In genomic region chr20:7773511-7773910, GRCh38 we compare ENCODE assay signal across 27 cellular contexts.
DNase-seq lines count a peak whose midpoint lies in the region; ATAC-seq, FAIRE-seq and TF ChIP-seq lines count a peak whose summit lies in the region.
"Had no signal": no experiment of that assay in that cellular context is flagged by ENCODE, and none has a peak within 500 bp of the region (broad histone marks: within the 10 kb centered on the region; RNA-seq: fewer than 3 reads in every experiment).

No MANE protein-coding gene starts in this region.

- no peak overlapping the region for H3K23ac ChIP-seq in mesenchymal stem cell (ENCODE audit: low read length in 2 of 2)

- H4K8ac ChIP-seq in mesenchymal stem cell (ENCODE audit: low read length): no peak overlapping the region

- no peak overlapping the region for H3K14ac ChIP-seq in mesenchymal stem cell (ENCODE audit: low read length in 2 of 2)

- H2AK5ac ChIP-seq in mesenchymal stem cell (ENCODE audit: low read length, severe bottlenecking): no peak overlapping the region

- TF ChIP-seq EP300 in HepG2 (IDR thresholded peaks at IDR 0.05; ENCODE audit: low read depth in 2 of 2, low read length in 2 of 2): no peak
- TF ChIP-seq EP300 in HepG2 (CRISPR knock-in tag; IDR thresholded peaks at IDR 0.05; ENCODE audit: borderline replicate concordance): no peak

- H3K9ac ChIP-seq in HepG2 (ENCODE audit: insufficient read depth, low read depth, low read length) (no peak overlapping the region), mesenchymal stem cell (ENCODE audit: low read length) (peak overlapping the region; percentile 65)

- H3K4ac ChIP-seq in mesenchymal stem cell (ENCODE audit: low read depth in 1 of 2, low read length in 2 of 2): no peak overlapping the region

- H3K18ac ChIP-seq in mesenchymal stem cell (ENCODE audit: low read depth in 1 of 2, low read length in 2 of 2): no peak overlapping the region

- H3K4me3 ChIP-seq in HepG2 (replicated peaks in 1 of 3; ENCODE audit: insufficient read depth in 1 of 3, low read depth in 2 of 3, low read length in 3 of 3) (no peak overlapping the region), right lobe of liver (no peak overlapping the region), mesenchymal stem cell (ENCODE audit: insufficient read depth in 1 of 2, low read depth in 1 of 2, low read length in 2 of 2) (no peak overlapping the region)
- H3K4me3 ChIP-seq: Peyer's patch, SJSA1 had no signal

- H3K36me3 ChIP-seq in HepG2 (replicated peaks in 1 of 2; ENCODE audit: control insufficient read depth in 1 of 2, insufficient read depth in 2 of 2, low read length in 2 of 2): no peaks in the 10 kb centered on the region
- no peaks in the 10 kb centered on the region for H3K36me3 ChIP-seq in right lobe of liver
- H3K36me3 ChIP-seq in mesenchymal stem cell (ENCODE audit: control insufficient read depth in 1 of 2, insufficient read depth in 2 of 2, low read depth in 1 of 2, low read length in 2 of 2): no peaks in the 10 kb centered on the region
- H3K36me3 ChIP-seq: Peyer's patch, SJSA1 had no signal

- H3K9me3 ChIP-seq in HepG2 (ENCODE audit: low read length) (peaks cover 51% of the 10 kb centered on the region), right lobe of liver (no peaks in the 10 kb centered on the region), mesenchymal stem cell (ENCODE audit: control insufficient read depth, low read length) (peaks cover 12% of the 10 kb centered on the region)
- H3K9me3 ChIP-seq: Peyer's patch, SJSA1 had no signal

- H3K4me1 ChIP-seq in HepG2 (ENCODE audit: insufficient read depth, low read length) (no peaks in the 10 kb centered on the region), right lobe of liver (no peaks in the 10 kb centered on the region), mesenchymal stem cell (ENCODE audit: control insufficient read depth, insufficient read depth, low read depth, low read length) (no peaks in the 10 kb centered on the region)
- H3K4me1 ChIP-seq: Peyer's patch, SJSA1 had no signal

- in situ Hi-C loops in HepG2 (cut with HindIII; ENCODE audit: extremely low pct_ligation_motif_present, low pct_unique_long_range_greater_than_20kb): no loop called here

- H4K20me1 ChIP-seq in HepG2 (ENCODE audit: insufficient read depth, low read length): no peaks in the 10 kb centered on the region

- no peak for DNase-seq in HepG2 (ENCODE audit: low spot score)
- DNase-seq in right lobe of liver: no peak
- peak; percentile 5 for DNase-seq in dermis blood vessel endothelial cell
- DNase-seq in mesenchymal stem cell: no peak
- no peak for DNase-seq in NCI-H2227 (lab: John Stamatoyannopoulos, UW; ENCODE audit: unreplicated experiment)
- no peak for DNase-seq in activated gamma-delta T cell (lab: John Stamatoyannopoulos, UW)
- DNase-seq in stimulated activated CD4-positive, alpha-beta T cell treated with anti-CD3 and anti-CD28 coated beads, Interleukin-4, amount 100 ng/mL, for 1 hour: no peak
- DNase-seq: 8988T; AML-193; C1 segment of cervical spinal cord; Calu3; CD8-positive, alpha-beta T cell; DMS153; GDM1; Kasumi-1; MM.1S; NCI-H1048; NCI-H1436; NCI-H187 treated with DMSO at 0.1 percent for 48 hours; NCI-H226; NCI-H510A treated with DMSO at 0.1 percent for 48 hours; NCI-H748 treated with DMSO at 0.1 percent for 48 hours; Peyer's patch had no signal

- H2BK120ac ChIP-seq in mesenchymal stem cell (ENCODE audit: low read depth, low read length): no peak overlapping the region

- 2% methylated on average over 2 of the region's 2 CpGs for WGBS in HepG2 (ENCODE audit: low lambda C conversion rate)
- 83% methylated on average over 2 of the region's 2 CpGs for WGBS in right lobe of liver (ENCODE audit: insufficient coverage, low coverage, low lambda C conversion rate, missing lambda C conversion rate)
- 100% methylated on average over 2 of the region's 2 CpGs for WGBS in mesenchymal stem cell

- no peak overlapping the region for H3K4me2 ChIP-seq in HepG2 (ENCODE audit: low read depth, low read length)
- H3K4me2 ChIP-seq in mesenchymal stem cell (ENCODE audit: low read length, poor library complexity, severe bottlenecking): no peak overlapping the region

- no peak overlapping the region for H3K27ac ChIP-seq in HepG2 (ENCODE audit: extremely low read length, insufficient read depth, low read length)
- no peak overlapping the region for H3K27ac ChIP-seq in right lobe of liver
- no peak overlapping the region for H3K27ac ChIP-seq in mesenchymal stem cell (ENCODE audit: low read length, poor library complexity, severe bottlenecking)
- H3K27ac ChIP-seq: Peyer's patch, SJSA1 had no signal

- no peak for TF ChIP-seq RAD21 in HepG2 (CRISPR knock-in tag; IDR thresholded peaks at IDR 0.05)

- ATAC-seq in HepG2 (no peak), right lobe of liver (no peak), HG02885 (IDR thresholded peaks at IDR 0.05; ENCODE audit: poor library complexity, unreplicated experiment) (no peak)
- ATAC-seq: CD8-positive, alpha-beta T cell; Right ventricle myocardium inferior had no signal

- intact Hi-C loops in HepG2 (cut with micrococcal nuclease; ENCODE audit: unreplicated experiment): no loop called here
- intact Hi-C loops in right lobe of liver (cut with DNase I): no loop called here

- no peak overlapping the region for H2BK5ac ChIP-seq in mesenchymal stem cell (ENCODE audit: low read depth, low read length, poor library complexity, severe bottlenecking)

- H4K91ac ChIP-seq in mesenchymal stem cell (ENCODE audit: low read length): no peak overlapping the region

- no peak for TF ChIP-seq POLR2A in HepG2 (IDR thresholded peaks at IDR 0.05; ENCODE audit: insufficient read depth in 1 of 2, low read depth in 2 of 2, low read length in 2 of 2)
- TF ChIP-seq POLR2A in right lobe of liver (IDR thresholded peaks at IDR 0.05): no peak

- POLR2A ChIA-PET in HepG2 (lab: Yijun Ruan, JAX): no interaction called here

- no peaks in the 10 kb centered on the region for H3K79me1 ChIP-seq in mesenchymal stem cell (replicated peaks; ENCODE audit: low read length, poor library complexity, severe bottlenecking)

- FAIRE-seq in HepG2 (lab: Jason Lieb, UNC): no peak
- FAIRE-seq: GM18507 had no signal

- H2BK15ac ChIP-seq in mesenchymal stem cell (ENCODE audit: low read depth, poor library complexity, severe bottlenecking): no peak overlapping the region

- TF ChIP-seq CTCF in HepG2 (CRISPR knock-in tag; IDR thresholded peaks at IDR 0.05) (no peak), right lobe of liver (IDR thresholded peaks at IDR 0.05) (no peak)

- BruUV-seq in HepG2 (replicated peaks; lab: Mats Ljungman, UMichigan): no TSS peak

- no peaks in the 10 kb centered on the region for H3K79me2 ChIP-seq in HepG2 (ENCODE audit: insufficient read depth, low read length)

- H2BK12ac ChIP-seq in mesenchymal stem cell (ENCODE audit: low read length in 2 of 2): no peak overlapping the region

- no peak overlapping the region for H2AFZ ChIP-seq in HepG2 (ENCODE audit: low read length)
- no peak overlapping the region for H2AFZ ChIP-seq in mesenchymal stem cell (ENCODE audit: low read depth, low read length)

- H3K27me3 ChIP-seq in HepG2 (ENCODE audit: control insufficient read depth in 1 of 2, insufficient read depth in 2 of 2, low read length in 2 of 2) (no peaks in the 10 kb centered on the region), right lobe of liver (no peaks in the 10 kb centered on the region), mesenchymal stem cell (ENCODE audit: control insufficient read depth in 1 of 2, insufficient read depth in 1 of 2, low read length in 2 of 2) (no peaks in the 10 kb centered on the region)
- H3K27me3 ChIP-seq: Peyer's patch, SJSA1 had no signal

- CTCF ChIA-PET in HepG2 (lab: Yijun Ruan, JAX; ENCODE audit: low intra/inter-chr PET ratio, low total read pairs): no interaction called here

TF ChIP-seq in HepG2, 621 proteins besides CTCF, POLR2A, EP300 and RAD21:
- TF ChIP-seq TCF7L2 (IDR thresholded peaks at IDR 0.05; ENCODE audit: low read depth, low read length): peak; percentile 63; the same call in 1 of the 2 replicates
- peak; percentile 12; the same call in 1 of the 2 replicates for TF ChIP-seq ATF7 (IDR thresholded peaks at IDR 0.05)
- no peak for TF ChIP-seq ATF7 (CRISPR knock-in tag; IDR thresholded peaks at IDR 0.05)
- no peak for TF ChIP-seq MLLT10 (CRISPR knock-in tag; IDR thresholded peaks at IDR 0.05)
- TF ChIP-seq RFX5 (IDR thresholded peaks at IDR 0.05; ENCODE audit: low read depth, low read length): no peak
- TF ChIP-seq IKZF1 (IDR thresholded peaks at IDR 0.05): no peak
TF ChIP-seq in HepG2: peak in this region for 2.
